ENCODE assay signal across 19 cellular contexts in the genomic region with DNA sequence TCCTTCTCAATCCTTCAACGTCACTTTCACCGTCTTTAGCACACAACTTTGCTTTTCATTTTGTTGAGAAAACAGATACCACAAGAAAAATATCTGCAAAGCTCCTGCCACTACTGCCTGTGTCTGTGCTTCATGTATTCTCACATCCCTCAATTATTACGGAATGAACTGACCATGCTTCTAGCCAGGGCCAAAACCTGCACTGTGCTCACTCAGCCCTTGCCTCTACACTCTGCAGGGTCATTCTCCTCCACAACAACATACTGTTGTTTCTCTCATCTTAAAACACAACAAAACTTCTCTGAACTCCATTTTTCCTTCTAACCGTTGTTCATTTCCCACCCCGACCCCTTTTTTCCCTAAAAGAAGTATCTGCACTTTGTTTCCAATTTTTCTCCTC. TPM values are rescaled to one million over a fixed set of nuclear protein-coding genes. Genes with fewer than 3 reads are reported as not detected.
DNase-seq lines count a peak whose midpoint lies in the region; ATAC-seq and TF ChIP-seq lines count a peak whose summit lies in the region.
"Had no signal": no experiment of that assay in that cellular context is flagged by ENCODE, and none has a peak within 500 bp of the region (broad histone marks: within the 10 kb centered on the region; RNA-seq: fewer than 3 reads in every experiment).

No MANE protein-coding gene starts in this region.

- H3K27me3 Mint-ChIP-seq in progenitor cell of endocrine pancreas: no peaks in the 10 kb centered on the region
- H3K27me3 Mint-ChIP-seq: activated CD4-positive, alpha-beta memory T cell treated with anti-CD3 and anti-CD28 coated beads, Interleukin-2, amount 10 ng/mL, durations not matched to agents 7 days and 5 days; activated T-cell treated with anti-CD3 and anti-CD28 coated beads, Interleukin-2, amount 50 U/mL, for 24 hours; T-helper 17 cell had no signal

- ATAC-seq in left lung (peak; percentile 41), HG02840 (IDR thresholded peaks at IDR 0.05; ENCODE audit: low FRiP score, unreplicated experiment) (no peak)
- ATAC-seq: GM12878, T-helper 17 cell had no signal

- no peak for TF ChIP-seq CTCF in colonic mucosa (IDR thresholded peaks at IDR 0.05)
- no peak for TF ChIP-seq CTCF in left lung (IDR thresholded peaks at IDR 0.05)
- no peak for TF ChIP-seq CTCF in stomach (IDR thresholded peaks at IDR 0.05)
- no peak for TF ChIP-seq CTCF in progenitor cell of endocrine pancreas (IDR thresholded peaks at IDR 0.05; ENCODE audit: unreplicated experiment)

- H3K4me1 Mint-ChIP-seq in progenitor cell of endocrine pancreas (ENCODE audit: low read depth): peaks cover 13% of the 10 kb centered on the region

- intact Hi-C loops in colonic mucosa (cut with DNase I): no loop called here
- intact Hi-C loops in left lung (cut with DNase I): no loop called here
- intact Hi-C loops in stomach (cut with DNase I; ENCODE audit: low total_unique reads): no loop called here

- H3K27ac Mint-ChIP-seq in progenitor cell of endocrine pancreas: no peak overlapping the region
- H3K27ac Mint-ChIP-seq: activated CD4-positive, alpha-beta memory T cell treated with anti-CD3 and anti-CD28 coated beads, Interleukin-2, amount 10 ng/mL, durations not matched to agents 7 days and 5 days; activated T-cell treated with anti-CD3 and anti-CD28 coated beads, Interleukin-2, amount 50 U/mL, for 24 hours; nephron; T-helper 17 cell had no signal

- no peaks in the 10 kb centered on the region for H3K9me3 ChIP-seq in HUES6 (ENCODE audit: control insufficient read depth, insufficient read depth, low read depth, low read length)
- no peaks in the 10 kb centered on the region for H3K9me3 ChIP-seq in colonic mucosa
- H3K9me3 ChIP-seq in left lung: no peaks in the 10 kb centered on the region
- peaks cover 0 to 3% (median 0%) of the 10 kb centered on the region in 4 donors for H3K9me3 ChIP-seq in stomach

- H3K27me3 ChIP-seq in HUES6 (ENCODE audit: control insufficient read depth, insufficient read depth, low read length) (no peaks in the 10 kb centered on the region), colonic mucosa (no peaks in the 10 kb centered on the region), left lung (no peaks in the 10 kb centered on the region), stomach (no peaks in the 10 kb centered on the region)

- no peak overlapping the region for H3K4me3 Mint-ChIP-seq in progenitor cell of endocrine pancreas (ENCODE audit: low read depth)
- H3K4me3 Mint-ChIP-seq: activated CD4-positive, alpha-beta memory T cell treated with anti-CD3 and anti-CD28 coated beads, Interleukin-2, amount 10 ng/mL, durations not matched to agents 7 days and 5 days; activated T-cell treated with anti-CD3 and anti-CD28 coated beads, Interleukin-2, amount 50 U/mL, for 24 hours; nephron; T-helper 17 cell had no signal

- TF ChIP-seq POLR2A in stomach (IDR thresholded peaks at IDR 0.05): no peak

- peaks cover 15% of the 10 kb centered on the region for H3K36me3 Mint-ChIP-seq in progenitor cell of endocrine pancreas (ENCODE audit: insufficient read depth)

- DNase-seq in colonic mucosa: no peak
- no peak for DNase-seq in left lung
- DNase-seq in stomach: no peak
- no peak for DNase-seq in stimulated activated CD4-positive, alpha-beta T cell treated with anti-CD3 and anti-CD28 coated beads, Interleukin-4, amount 100 ng/mL, for 1 hour
- DNase-seq in progenitor cell of endocrine pancreas (ENCODE audit: low spot score, unreplicated experiment): no peak
- DNase-seq: activated CD4-positive, alpha-beta memory T cell treated with anti-CD3 and anti-CD28 coated beads, Interleukin-2, amount 10 ng/mL, durations not matched to agents 7 days and 5 days; activated naive CD4-positive, alpha-beta T cell treated with anti-CD3 and anti-CD28 coated beads, Interleukin-2, amount 50 U/mL, for 16 hours; activated T-cell treated with anti-CD3 and anti-CD28 coated beads, Interleukin-2, amount 50 U/mL, for 24 hours; GDM1; NCI-H1105 treated with DMSO at 0.1 percent for 48 hours; NCI-H2107; stimulated activated CD4-positive, alpha-beta T cell treated with anti-CD3 and anti-CD28 coated beads, Interleukin-2, amount 100 ng/mL, for 24 hours; T-helper 17 cell; WERI-Rb-1 had no signal

- WGBS in stomach, 5 donors: 33 to 45% (median 39%) methylated on average over 5 of the region's 5 CpGs

- H3K27ac ChIP-seq in HUES6 (ENCODE audit: low read depth, low read length) (peak overlapping the region; percentile 63), colonic mucosa (peak overlapping the region; percentile 1), left lung (no peak overlapping the region), stomach (peak overlapping the region in 4 of 5 donors; percentile 35 to 77 (median 65))
- H3K27ac ChIP-seq: epithelial cell of prostate, WERI-Rb-1 had no signal

- H3K9me3 Mint-ChIP-seq in progenitor cell of endocrine pancreas (ENCODE audit: low read depth): peaks cover 10% of the 10 kb centered on the region

- H3K4me3 ChIP-seq in HUES6 (ENCODE audit: low read depth, low read length) (0 out of 2 replicates have a peak overlapping the region, but pooled peaks have one; percentile 6), colonic mucosa (no peak overlapping the region), left lung (no peak overlapping the region), stomach (no peak overlapping the region)
- H3K4me3 ChIP-seq: GM12878 had no signal

- no peak for TF ChIP-seq EP300 in stomach (IDR thresholded peaks at IDR 0.05)

- peaks cover 5% of the 10 kb centered on the region; the same call in 1 of the 2 replicates for H3K36me3 ChIP-seq in HUES6 (ENCODE audit: control insufficient read depth, insufficient read depth, low read length)
- H3K36me3 ChIP-seq in colonic mucosa: no peaks in the 10 kb centered on the region
- H3K36me3 ChIP-seq in left lung: no peaks in the 10 kb centered on the region
- H3K36me3 ChIP-seq in stomach: no peaks in the 10 kb centered on the region
- H3K36me3 ChIP-seq: WERI-Rb-1 had no signal

- H3K9ac ChIP-seq in HUES6 (ENCODE audit: low read length) (no peak overlapping the region), colonic mucosa (ENCODE audit: low read depth in 2 of 2, low read length in 2 of 2) (peak overlapping the region in 1 of 2 donors; percentile 3)

- H3K4me1 ChIP-seq in HUES6 (ENCODE audit: control insufficient read depth, insufficient read depth, low read length): peaks cover 37% of the 10 kb centered on the region
- H3K4me1 ChIP-seq in colonic mucosa: no peaks in the 10 kb centered on the region
- H3K4me1 ChIP-seq in left lung: no peaks in the 10 kb centered on the region
- peaks cover 20 to 57% (median 34%) of the 10 kb centered on the region in 4 donors for H3K4me1 ChIP-seq in stomach

RNA-seq across cellular contexts. Expression of gene BMPR1A, which starts 29.5 kb away (rescaled TPM):
- total RNA-seq in colonic mucosa (10 to 100 TPM; 37.4 to 50.9 TPM), left lung (10 to 100 TPM; 33.4 to 47.9 TPM), stomach (100 to 1,000 TPM in 1 of 5 donors, 10 to 100 TPM in 4; 18.3 to 104 (median 35.3) TPM), progenitor cell of endocrine pancreas (80.7 and 89.7 TPM in 2 replicates)
- 1 to 10 TPM; 5.8 to 6.5 (median 5.9) TPM for polyA plus RNA-seq in stomach

Comparison
In these comparisons a context has a peak if more than half of its experiments do, and no peak if none do; other contexts are left out.
1. H3K27ac ChIP-seq: peak in HUES6 (single experiment), colonic mucosa (single experiment) and stomach (4 of 5); none in left lung (0 of 2).